14 cellular contexts compared by ENCODE assay signal in the genomic region with DNA sequence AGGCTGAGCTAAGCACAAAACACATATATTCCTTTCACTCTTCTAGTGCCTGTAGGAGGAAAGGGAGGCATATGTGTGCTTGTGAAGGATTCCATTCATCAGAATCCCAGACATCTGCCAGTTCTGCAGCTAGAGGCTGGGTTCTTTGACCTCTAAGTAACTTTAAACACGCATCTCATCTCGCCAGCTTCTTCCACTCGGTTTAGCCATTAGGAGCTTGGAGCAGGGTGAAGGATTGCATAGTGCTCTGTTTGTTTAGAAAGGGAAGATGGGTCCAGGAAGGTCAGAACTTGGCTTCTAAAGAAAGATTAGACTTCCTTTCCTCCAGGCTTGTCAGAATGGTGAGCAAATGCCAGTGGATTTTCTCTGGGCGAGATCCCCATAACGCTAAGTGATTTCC. TPM values are rescaled to one million over a fixed set of nuclear protein-coding genes. Genes with fewer than 3 reads are reported as not detected.
DNase-seq lines count a peak whose midpoint lies in the region; ATAC-seq and TF ChIP-seq lines count a peak whose summit lies in the region.
"Had no signal": no experiment of that assay in that cellular context is flagged by ENCODE, and none has a peak within 500 bp of the region (broad histone marks: within the 10 kb centered on the region; RNA-seq: fewer than 3 reads in every experiment).

No MANE protein-coding gene starts in this region.

- no peaks in the 10 kb centered on the region for H3K9me3 ChIP-seq in left ventricle myocardium inferior (replicated peaks)
- H3K9me3 ChIP-seq: prostate gland had no signal

- H3K4me1 Mint-ChIP-seq in activated T-helper 2 cell treated with anti-CD3 and anti-CD28 coated beads, Interferon-gamma antibody, Interleukin-2, Interleukin-4, amounts not matched to agents 10 μg/mL and 5 μg/mL and 100 μg/mL, durations not matched to agents 14 hours and 24 hours and 36 hours (ENCODE audit: low read depth): peaks cover 47% of the 10 kb centered on the region
- H3K4me1 Mint-ChIP-seq in type B pancreatic cell (ENCODE audit: unreplicated experiment): peaks cover 35% of the 10 kb centered on the region

- ATAC-seq in left ventricle myocardium superior (no peak), GM21381 (IDR thresholded peaks at IDR 0.05; ENCODE audit: unreplicated experiment) (no peak)

- peak overlapping the region; percentile 97 for H3K4me3 Mint-ChIP-seq in activated T-helper 2 cell treated with anti-CD3 and anti-CD28 coated beads, Interferon-gamma antibody, Interleukin-2, Interleukin-4, amounts not matched to agents 10 μg/mL and 5 μg/mL and 100 μg/mL, durations not matched to agents 14 hours and 24 hours and 36 hours (ENCODE audit: low read depth)
- peak overlapping the region; percentile 16 for H3K4me3 Mint-ChIP-seq in type B pancreatic cell

- peak overlapping the region; percentile 98 for H3K27ac ChIP-seq in left ventricle myocardium inferior (replicated peaks)
- H3K27ac ChIP-seq: prostate gland had no signal

- H3K4me3 ChIP-seq in left ventricle myocardium inferior: no peak overlapping the region
- H3K4me3 ChIP-seq: lung, prostate gland had no signal

- DNase-seq in left ventricle myocardium inferior (no peak), left ventricle myocardium superior (no peak), foreskin melanocyte (peak; percentile 86), type B pancreatic cell (ENCODE audit: extremely low spot score, unreplicated experiment) (no peak), cortex of kidney (lab: John Stamatoyannopoulos, UW) (no peak), NAMALWA (ENCODE audit: low spot score) (no peak)
- no peak for DNase-seq in activated T-helper 2 cell treated with anti-CD3 and anti-CD28 coated beads, Interferon-gamma antibody, Interleukin-2, Interleukin-4, amounts not matched to agents 10 μg/mL and 5 μg/mL and 100 μg/mL, durations not matched to agents 14 hours and 24 hours and 36 hours (ENCODE audit: low spot score)
- DNase-seq: cerebellar nuclear complex, NCI-H2029, RPMI8226, substantia nigra had no signal

- H3K27me3 ChIP-seq in left ventricle myocardium inferior (ENCODE audit: low read depth): no peaks in the 10 kb centered on the region

- peaks cover 23% of the 10 kb centered on the region for H3K36me3 Mint-ChIP-seq in activated T-helper 2 cell treated with anti-CD3 and anti-CD28 coated beads, Interferon-gamma antibody, Interleukin-2, Interleukin-4, amounts not matched to agents 10 μg/mL and 5 μg/mL and 100 μg/mL, durations not matched to agents 14 hours and 24 hours and 36 hours (ENCODE audit: low read depth)
- H3K36me3 Mint-ChIP-seq in type B pancreatic cell: peaks cover 3% of the 10 kb centered on the region

- H3K4me1 ChIP-seq in left ventricle myocardium inferior: peaks cover 90% of the 10 kb centered on the region

- H3K9me3 Mint-ChIP-seq in activated T-helper 2 cell treated with anti-CD3 and anti-CD28 coated beads, Interferon-gamma antibody, Interleukin-2, Interleukin-4, amounts not matched to agents 10 μg/mL and 5 μg/mL and 100 μg/mL, durations not matched to agents 14 hours and 24 hours and 36 hours: no peaks in the 10 kb centered on the region
- no peaks in the 10 kb centered on the region for H3K9me3 Mint-ChIP-seq in type B pancreatic cell

- H3K27ac Mint-ChIP-seq in activated T-helper 2 cell treated with anti-CD3 and anti-CD28 coated beads, Interferon-gamma antibody, Interleukin-2, Interleukin-4, amounts not matched to agents 10 μg/mL and 5 μg/mL and 100 μg/mL, durations not matched to agents 14 hours and 24 hours and 36 hours: no peak overlapping the region
- H3K27ac Mint-ChIP-seq in type B pancreatic cell: peak overlapping the region; percentile 39

- no peaks in the 10 kb centered on the region for H3K36me3 ChIP-seq in left ventricle myocardium inferior
- H3K36me3 ChIP-seq: prostate gland had no signal

- intact Hi-C loops in left ventricle myocardium inferior (cut with micrococcal nuclease): loop anchor here (10.0 kb wide), 1 partner anchor 53 kb away; no protein-coding TSS in a partner anchor
- intact Hi-C loops in left ventricle myocardium superior (cut with micrococcal nuclease): no loop called here
- intact Hi-C loops in activated T-helper 2 cell treated with anti-CD3 and anti-CD28 coated beads, Interferon-gamma antibody, Interleukin-2, Interleukin-4, amounts not matched to agents 10 μg/mL and 5 μg/mL and 100 μg/mL, durations not matched to agents 14 hours and 24 hours and 36 hours (cut with micrococcal nuclease): no loop called here

- H3K27me3 Mint-ChIP-seq in activated T-helper 2 cell treated with anti-CD3 and anti-CD28 coated beads, Interferon-gamma antibody, Interleukin-2, Interleukin-4, amounts not matched to agents 10 μg/mL and 5 μg/mL and 100 μg/mL, durations not matched to agents 14 hours and 24 hours and 36 hours (ENCODE audit: low read depth): no peaks in the 10 kb centered on the region
- no peaks in the 10 kb centered on the region for H3K27me3 Mint-ChIP-seq in type B pancreatic cell

- TF ChIP-seq CTCF in left ventricle myocardium inferior (IDR thresholded peaks at IDR 0.05; ENCODE audit: borderline replicate concordance) (no peak), type B pancreatic cell (conservative IDR thresholded peaks at IDR 0.05) (no peak)

RNA-seq across cellular contexts. Expression of a gene that starts 43.6 kb away (rescaled TPM):
- 219 TPM for total RNA-seq in left ventricle myocardium inferior
- 210 TPM for total RNA-seq in left ventricle myocardium superior
- 197 TPM in 2 replicates for total RNA-seq in activated T-helper 2 cell treated with anti-CD3 and anti-CD28 coated beads, Interferon-gamma antibody, Interleukin-2, Interleukin-4, amounts not matched to agents 10 μg/mL and 5 μg/mL and 100 μg/mL, durations not matched to agents 14 hours and 24 hours and 36 hours
- 60.8 and 87.9 TPM in 2 replicates for total RNA-seq in type B pancreatic cell (ENCODE audit: low replicate concordance)
